Comparison of ENCODE assay signal across 18 cellular contexts in genomic region chr15:92634046-92634445, GRCh38.
"Had no signal": no experiment of that assay in that cellular context is flagged by ENCODE, and none has a peak within 500 bp of the region (broad histone marks: within the 10 kb centered on the region; RNA-seq: fewer than 3 reads in every experiment).

No MANE protein-coding gene starts in this region.

- H3K36me3 ChIP-seq: colonic mucosa had no signal

- H3K9me3 Mint-ChIP-seq: activated naive CD4-positive, alpha-beta T cell treated with anti-CD3 and anti-CD28 coated beads, Interleukin-2, amount 50 U/mL, for 72 hours; activated T-cell treated with anti-CD3 and anti-CD28 coated beads, Interleukin-2, amount 50 U/mL, for 72 hours; memory B cell; natural killer cell treated with Interleukin-12 subunit alpha and Interleukin-12 subunit beta and Interleukin-15 and Interleukin-18, amount 100 ng/mL, for 72 hours had no signal

- DNase-seq: activated CD4-positive, alpha-beta T cell treated with anti-CD3 and anti-CD28 coated beads for 4 hours; activated CD8-positive, alpha-beta memory T cell treated with anti-CD3 and anti-CD28 coated beads, Interleukin-2, amount 50 U/mL, for 4 hours; activated CD8-positive, alpha-beta T cell treated with anti-CD3 and anti-CD28 coated beads for 36 hours; activated gamma-delta T cell; activated T-cell treated with anti-CD3 and anti-CD28 coated beads, Interleukin-2, amount 50 U/mL, for 72 hours; amniotic stem cell; central memory CD4-positive, alpha-beta T cell; colonic mucosa; stimulated activated CD4-positive, alpha-beta T cell treated with anti-CD3 and anti-CD28 coated beads, Interleukin-4, amount 100 ng/mL, for 4 hours; stimulated activated CD8-positive, alpha-beta memory T cell treated with anti-CD3 and anti-CD28 coated beads, Interleukin-4, amount 100 ng/mL, for 48 hours; stimulated activated naive CD8-positive, alpha-beta T cell treated with anti-CD3 and anti-CD28 coated beads, Interleukin-15, Interleukin-2, amounts not matched to agents 100 U/mL and 50 U/mL, for 24 hours; upper lobe of left lung had no signal

- H3K9me3 ChIP-seq: colonic mucosa, esophagus muscularis mucosa, right atrium auricular region, upper lobe of left lung had no signal

- ATAC-seq: activated CD8-positive, alpha-beta T cell treated with anti-CD3 and anti-CD28 coated beads for 36 hours; activated naive CD4-positive, alpha-beta T cell treated with anti-CD3 and anti-CD28 coated beads, Interleukin-2, amount 50 U/mL, for 72 hours; activated T-cell treated with anti-CD3 and anti-CD28 coated beads, Interleukin-2, amount 50 U/mL, for 72 hours; natural killer cell treated with Interleukin-12 subunit alpha and Interleukin-12 subunit beta and Interleukin-15 and Interleukin-18, amount 100 ng/mL, for 72 hours; stimulated activated naive CD8-positive, alpha-beta T cell treated with anti-CD3 and anti-CD28 coated beads, Interleukin-15, Interleukin-2, amounts not matched to agents 100 U/mL and 50 U/mL, for 24 hours had no signal

- H3K27ac ChIP-seq: colonic mucosa, skin epidermis, upper lobe of left lung had no signal

- H3K4me1 Mint-ChIP-seq: memory B cell had no signal

- H3K36me3 Mint-ChIP-seq: activated naive CD4-positive, alpha-beta T cell treated with anti-CD3 and anti-CD28 coated beads, Interleukin-2, amount 50 U/mL, for 72 hours; natural killer cell treated with Interleukin-12 subunit alpha and Interleukin-12 subunit beta and Interleukin-15 and Interleukin-18, amount 100 ng/mL, for 72 hours had no signal

- H3K27me3 ChIP-seq: colonic mucosa, esophagus muscularis mucosa, right atrium auricular region, upper lobe of left lung had no signal

- H3K27ac Mint-ChIP-seq: activated CD8-positive, alpha-beta T cell treated with anti-CD3 and anti-CD28 coated beads for 36 hours; activated naive CD4-positive, alpha-beta T cell treated with anti-CD3 and anti-CD28 coated beads, Interleukin-2, amount 50 U/mL, for 72 hours; activated T-cell treated with anti-CD3 and anti-CD28 coated beads, Interleukin-2, amount 50 U/mL, for 72 hours; memory B cell; natural killer cell treated with Interleukin-12 subunit alpha and Interleukin-12 subunit beta and Interleukin-15 and Interleukin-18, amount 100 ng/mL, for 72 hours had no signal

- H3K4me3 ChIP-seq: colonic mucosa, esophagus muscularis mucosa, right atrium auricular region, skin epidermis, upper lobe of left lung had no signal

- H3K4me3 Mint-ChIP-seq: activated CD8-positive, alpha-beta T cell treated with anti-CD3 and anti-CD28 coated beads for 36 hours; activated T-cell treated with anti-CD3 and anti-CD28 coated beads, Interleukin-2, amount 50 U/mL, for 72 hours; memory B cell; natural killer cell treated with Interleukin-12 subunit alpha and Interleukin-12 subunit beta and Interleukin-15 and Interleukin-18, amount 100 ng/mL, for 72 hours had no signal
